Comparison of ENCODE assay signal across 10 cellular contexts in the genomic region with DNA sequence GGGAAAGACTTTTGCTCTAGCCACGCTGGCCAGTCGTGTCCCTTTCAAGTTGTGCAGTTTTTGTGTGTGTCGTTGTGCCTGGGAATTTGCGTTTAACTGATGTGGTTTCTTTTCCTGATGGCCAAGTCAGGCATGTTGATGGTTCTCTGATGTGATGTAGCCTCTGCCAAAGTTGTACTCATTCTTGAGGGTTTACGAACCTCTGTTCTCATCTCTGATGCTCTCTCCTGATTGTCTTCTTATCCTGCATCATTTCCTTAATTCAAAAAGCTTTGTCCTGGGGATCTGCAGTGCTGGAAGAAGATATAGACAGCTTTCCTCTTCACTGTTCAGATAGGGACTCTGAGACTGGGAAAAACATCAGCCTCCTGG. TPM values are rescaled to one million over a fixed set of nuclear protein-coding genes. Genes with fewer than 3 reads are reported as not detected.
A peak's percentile ranks its signal among the peaks of the same experiment; 100 is the strongest.
DNase-seq lines count a peak whose midpoint lies in the region; ATAC-seq, FAIRE-seq and TF ChIP-seq lines count a peak whose summit lies in the region.
"Had no signal": no experiment of that assay in that cellular context is flagged by ENCODE, and none has a peak within 500 bp of the region (broad histone marks: within the 10 kb centered on the region; RNA-seq: fewer than 3 reads in every experiment).

No MANE protein-coding gene starts in this region.

- no peak for FAIRE-seq in HTR-8/SVneo (lab: Jason Lieb, UNC)

- H3K27ac ChIP-seq in coronary artery (peak overlapping the region; percentile 85 to 92), lower lobe of right lung (peak overlapping the region; percentile 83), subcutaneous abdominal adipose tissue (ENCODE audit: low read depth, low read length) (peak overlapping the region; percentile 67)

- no peak for TF ChIP-seq CTCF in coronary artery (IDR thresholded peaks at IDR 0.05)
- no peak for TF ChIP-seq CTCF in lower lobe of right lung (IDR thresholded peaks at IDR 0.05)
- TF ChIP-seq CTCF in GM13977 (IDR thresholded peaks at IDR 0.05; ENCODE audit: extremely low read depth, insufficient read depth, missing control alignments), result no peak
- no peak for TF ChIP-seq CTCF in foreskin fibroblast (IDR thresholded peaks at IDR 0.05; ENCODE audit: low read depth, low read length)

- in situ Hi-C loops in GM13977 (cut with MboI; ENCODE audit: low pct_unique_long_range_greater_than_20kb, low sequenced_read_pairs, unreplicated experiment), result no loop called here

- H3K9me3 ChIP-seq in NT2/D1 (ENCODE audit: insufficient read depth, low read length) (no peaks in the 10 kb centered on the region), lower lobe of right lung (no peaks in the 10 kb centered on the region), subcutaneous abdominal adipose tissue (ENCODE audit: control insufficient read depth in 5 of 5, low read length in 5 of 5) (no peaks in the 10 kb centered on the region)

- intact Hi-C loops in lower lobe of right lung (cut with DNase I), result no loop called here

- peak overlapping the region; percentile 0 for H3K9ac ChIP-seq in NT2/D1 (ENCODE audit: insufficient read length, low read depth)
- peak overlapping the region in 4 of 5 donors; percentile 16 to 60 (median 42) for H3K9ac ChIP-seq in subcutaneous abdominal adipose tissue (ENCODE audit: low read length in 5 of 5)

- H3K27me3 ChIP-seq in NT2/D1 (ENCODE audit: insufficient read depth, insufficient read length) (no peaks in the 10 kb centered on the region), lower lobe of right lung (ENCODE audit: low read depth) (no peaks in the 10 kb centered on the region), subcutaneous abdominal adipose tissue (ENCODE audit: control insufficient read depth in 5 of 5, insufficient read depth in 4 of 5, low read length in 5 of 5) (no peaks in the 10 kb centered on the region)

- peaks cover 35% of the 10 kb centered on the region for H3K4me1 ChIP-seq in NT2/D1 (ENCODE audit: insufficient read depth, insufficient read length)
- peaks cover 100% of the 10 kb centered on the region for H3K4me1 ChIP-seq in lower lobe of right lung
- H3K4me1 ChIP-seq in subcutaneous abdominal adipose tissue (ENCODE audit: control insufficient read depth in 5 of 5, insufficient read depth in 5 of 5, low read length in 5 of 5), result peaks cover 5 to 57% (median 47%) of the 10 kb centered on the region in 5 donors

- ATAC-seq in lower lobe of right lung (no peak), GM19467 (IDR thresholded peaks at IDR 0.05; ENCODE audit: unreplicated experiment) (no peak)

- DNase-seq in NT2/D1 (ENCODE audit: low read depth, low spot score), result no peak
- DNase-seq in coronary artery (ENCODE audit: low spot score), result no peak
- DNase-seq in lower lobe of right lung, result no peak
- no peak for DNase-seq in HTR-8/SVneo (ENCODE audit: insufficient read length, low spot score)
- DNase-seq in GM13977 (ENCODE audit: low spot score), result no peak
- no peak for DNase-seq in foreskin fibroblast
- DNase-seq: Karpas-422; stimulated activated naive CD4-positive, alpha-beta T cell had no signal

- H3K4me3 ChIP-seq in NT2/D1 (ENCODE audit: insufficient read length, low read depth) (no peak overlapping the region), coronary artery (peak overlapping the region; percentile 41), lower lobe of right lung (no peak overlapping the region), subcutaneous abdominal adipose tissue (ENCODE audit: low read depth in 1 of 5, low read length in 5 of 5) (peak overlapping the region in 2 of 5 donors; percentile 23 to 46), foreskin fibroblast (ENCODE audit: low read depth in 1 of 2, low read length in 2 of 2) (no peak overlapping the region)

- H3K36me3 ChIP-seq in NT2/D1 (ENCODE audit: insufficient read depth, insufficient read length, low read length) (peaks cover 94% of the 10 kb centered on the region), lower lobe of right lung (peaks cover 50% of the 10 kb centered on the region), subcutaneous abdominal adipose tissue (ENCODE audit: control insufficient read depth in 5 of 5, insufficient read depth in 5 of 5, low read length in 5 of 5) (peaks cover 0 to 2% (median 0%) of the 10 kb centered on the region in 5 donors)

RNA-seq across cellular contexts. Expression of gene CD9, which starts 25.4 kb away (rescaled TPM):
- total RNA-seq in lower lobe of right lung, result 437 TPM
